14 cellular contexts compared by ENCODE assay signal in genomic region chr11:44589301-44589700, GRCh38. TPM values are rescaled to one million over a fixed set of nuclear protein-coding genes. Genes with fewer than 3 reads are reported as not detected.
A peak's percentile ranks its signal among the peaks of the same experiment; 100 is the strongest.
DNase-seq lines count a peak whose midpoint lies in the region; ATAC-seq and TF ChIP-seq lines count a peak whose summit lies in the region.
"Had no signal": no experiment of that assay in that cellular context is flagged by ENCODE, and none has a peak within 500 bp of the region (broad histone marks: within the 10 kb centered on the region; RNA-seq: fewer than 3 reads in every experiment).

No MANE protein-coding gene starts in this region.

- peaks cover 15% of the 10 kb centered on the region for H3K4me1 Mint-ChIP-seq in HFFc6 (ENCODE audit: low read depth)
- H3K4me1 Mint-ChIP-seq in natural killer cell treated with Interleukin-12 subunit alpha and Interleukin-12 subunit beta and Interleukin-15 and Interleukin-18, amount 100 ng/mL, for 72 hours (ENCODE audit: low read depth in 2 of 2), result peaks cover 0 to under 1% of the 10 kb centered on the region in 2 donors

- H3K4me1 ChIP-seq in muscle layer of colon (ENCODE audit: insufficient read depth, low read length) (peaks cover 64% of the 10 kb centered on the region), left ventricle myocardium inferior (peaks cover 46% of the 10 kb centered on the region)

- POLR2A ChIA-PET in AG04450 (lab: Yijun Ruan, JAX), result interaction anchor here (1.0 to 1.7 kb wide), 7 partner anchors 15 to 26 kb away, joined by 3 to 10 read pairs (median 5); partner anchors contain the start of gene CD82

- DNase-seq in AG04450 (ENCODE audit: low read depth, low spot score), result peak; percentile 84
- peak; percentile 73 for DNase-seq in HFFc6
- peak; percentile 88 for DNase-seq in choroid plexus epithelial cell (ENCODE audit: low read depth)
- DNase-seq in natural killer cell treated with Interleukin-12 subunit alpha and Interleukin-12 subunit beta and Interleukin-15 and Interleukin-18, amount 100 ng/mL, for 72 hours (ENCODE audit: low spot score), result no peak
- DNase-seq in left ventricle myocardium inferior, result no peak
- DNase-seq: activated CD4-positive, alpha-beta T cell treated with anti-CD3 and anti-CD28 coated beads, Interleukin-2, amount 50 U/mL, for 48 hours; CD8-positive, alpha-beta memory T cell; NCI-H1092; NCI-H526 treated with DMSO at 0.1 percent for 48 hours had no signal

- H3K4me3 Mint-ChIP-seq in HFFc6, result no peak overlapping the region
- H3K4me3 Mint-ChIP-seq in natural killer cell treated with Interleukin-12 subunit alpha and Interleukin-12 subunit beta and Interleukin-15 and Interleukin-18, amount 100 ng/mL, for 72 hours, result no peak overlapping the region
- H3K4me3 Mint-ChIP-seq: CD8-positive, alpha-beta memory T cell; neural progenitor cell; stimulated activated naive CD8-positive, alpha-beta T cell treated with anti-CD3 and anti-CD28 coated beads, Interleukin-15, Interleukin-2, amounts not matched to agents 100 ng/mL and 50 ng/mL, for 24 hours had no signal

- H3K27me3 Mint-ChIP-seq in HFFc6 (ENCODE audit: insufficient read depth), result no peaks in the 10 kb centered on the region; the same call in 1 of the 2 replicates
- no peaks in the 10 kb centered on the region for H3K27me3 Mint-ChIP-seq in natural killer cell treated with Interleukin-12 subunit alpha and Interleukin-12 subunit beta and Interleukin-15 and Interleukin-18, amount 100 ng/mL, for 72 hours
- H3K27me3 Mint-ChIP-seq: CD8-positive, alpha-beta memory T cell; stimulated activated naive CD8-positive, alpha-beta T cell treated with anti-CD3 and anti-CD28 coated beads, Interleukin-15, Interleukin-2, amounts not matched to agents 100 ng/mL and 50 ng/mL, for 24 hours had no signal

- no peak overlapping the region for H3K9ac ChIP-seq in muscle layer of colon (ENCODE audit: low read length)
- H3K9ac ChIP-seq: neural progenitor cell had no signal

- H3K36me3 ChIP-seq in muscle layer of colon (ENCODE audit: insufficient read depth, low read length), result peaks cover 3% of the 10 kb centered on the region
- peaks cover 6% of the 10 kb centered on the region for H3K36me3 ChIP-seq in left ventricle myocardium inferior
- H3K36me3 ChIP-seq: neural progenitor cell had no signal

- intact Hi-C loops in left ventricle myocardium inferior (cut with micrococcal nuclease), result no loop called here

- CTCF ChIA-PET in AG04450 (lab: Charles Lee), result interaction anchor here (0.8 to 0.9 kb wide), 2 partner anchors 22 to 32 kb away, joined by 3 to 5 read pairs; no protein-coding TSS in a partner anchor

- no peaks in the 10 kb centered on the region for H3K9me3 ChIP-seq in AG04450 (ENCODE audit: control insufficient read depth, insufficient read depth, low read length)
- H3K9me3 ChIP-seq in muscle layer of colon (ENCODE audit: low read length), result no peaks in the 10 kb centered on the region
- no peaks in the 10 kb centered on the region for H3K9me3 ChIP-seq in left ventricle myocardium inferior (replicated peaks)

- no peaks in the 10 kb centered on the region for H3K36me3 Mint-ChIP-seq in HFFc6 (ENCODE audit: low read depth)
- no peaks in the 10 kb centered on the region for H3K36me3 Mint-ChIP-seq in natural killer cell treated with Interleukin-12 subunit alpha and Interleukin-12 subunit beta and Interleukin-15 and Interleukin-18, amount 100 ng/mL, for 72 hours

- no peaks in the 10 kb centered on the region for H3K27me3 ChIP-seq in AG04450 (ENCODE audit: control insufficient read depth, insufficient read depth, low read length)
- H3K27me3 ChIP-seq in muscle layer of colon (ENCODE audit: control insufficient read depth in 1 of 2, insufficient read depth in 2 of 2, low read length in 2 of 2), result no peaks in the 10 kb centered on the region
- H3K27me3 ChIP-seq in left ventricle myocardium inferior (ENCODE audit: low read depth), result no peaks in the 10 kb centered on the region
- H3K27me3 ChIP-seq: neural progenitor cell had no signal

- no peaks in the 10 kb centered on the region for H3K9me3 Mint-ChIP-seq in HFFc6
- H3K9me3 Mint-ChIP-seq in natural killer cell treated with Interleukin-12 subunit alpha and Interleukin-12 subunit beta and Interleukin-15 and Interleukin-18, amount 100 ng/mL, for 72 hours, result no peaks in the 10 kb centered on the region
- H3K9me3 Mint-ChIP-seq: CD8-positive, alpha-beta memory T cell; neural progenitor cell; stimulated activated naive CD8-positive, alpha-beta T cell treated with anti-CD3 and anti-CD28 coated beads, Interleukin-15, Interleukin-2, amounts not matched to agents 100 ng/mL and 50 ng/mL, for 24 hours had no signal

- no peak for ATAC-seq in GM21529 (IDR thresholded peaks at IDR 0.05; ENCODE audit: unreplicated experiment)
- ATAC-seq in HG03280 (IDR thresholded peaks at IDR 0.05; ENCODE audit: unreplicated experiment), result no peak
- ATAC-seq in natural killer cell treated with Interleukin-12 subunit alpha and Interleukin-12 subunit beta and Interleukin-15 and Interleukin-18, amount 100 ng/mL, for 72 hours, result no peak

- no peak for TF ChIP-seq CTCF in AG04450 (IDR thresholded peaks at IDR 0.05; ENCODE audit: low read depth, low read length)
- no peak for TF ChIP-seq CTCF in HFFc6 (IDR thresholded peaks at IDR 0.05)
- no peak for TF ChIP-seq CTCF in choroid plexus epithelial cell (conservative IDR thresholded peaks at IDR 0.05; ENCODE audit: low read depth, low read length)
- no peak for TF ChIP-seq CTCF in left ventricle myocardium inferior (IDR thresholded peaks at IDR 0.05; ENCODE audit: borderline replicate concordance)

- H3K4me3 ChIP-seq in AG04450 (ENCODE audit: low read depth, low read length), result no peak overlapping the region
- no peak overlapping the region for H3K4me3 ChIP-seq in choroid plexus epithelial cell (ENCODE audit: low read depth, low read length)
- no peak overlapping the region for H3K4me3 ChIP-seq in muscle layer of colon (ENCODE audit: low read depth in 1 of 2, low read length in 2 of 2)
- no peak overlapping the region for H3K4me3 ChIP-seq in left ventricle myocardium inferior
- H3K4me3 ChIP-seq: neural progenitor cell had no signal

- peak overlapping the region; percentile 66 for H3K27ac Mint-ChIP-seq in HFFc6
- H3K27ac Mint-ChIP-seq in natural killer cell treated with Interleukin-12 subunit alpha and Interleukin-12 subunit beta and Interleukin-15 and Interleukin-18, amount 100 ng/mL, for 72 hours, result no peak overlapping the region
- H3K27ac Mint-ChIP-seq: neural progenitor cell had no signal

- H3K27ac ChIP-seq in AG04450 (ENCODE audit: low read depth, low read length) (peak overlapping the region; percentile 96), muscle layer of colon (ENCODE audit: low read depth, low read length) (peak overlapping the region; percentile 48), left ventricle myocardium inferior (replicated peaks) (no peak overlapping the region)
- H3K27ac ChIP-seq: neural progenitor cell had no signal

RNA-seq across cellular contexts. Expression of gene CD82, which starts 23.8 kb away (rescaled TPM):
- polyA plus RNA-seq in AG04450 (2011; rRNA removed), result 49.3 and 62.0 TPM in 2 replicates
- 41.5 and 59.4 TPM in 2 replicates for polyA minus RNA-seq in AG04450 (2011; rRNA and poly(A)+ RNA removed)
- total RNA-seq in HFFc6 (2021; fragmentation: NEBNext Ultra II Directional; extraction: Animal tissue kit (Norgen Biotek cat#: 25700)), result 10 to 100 TPM; 17.3 to 31.7 (median 20.7) TPM
- 100 to 1,000 TPM in 1 of 2 donors, 10 to 100 TPM in 1; 39.3 to 158 TPM for total RNA-seq in natural killer cell treated with Interleukin-12 subunit alpha and Interleukin-12 subunit beta and Interleukin-15 and Interleukin-18, amount 100 ng/mL, for 72 hours
- 49.6 TPM for total RNA-seq in left ventricle myocardium inferior

Comparison
In these comparisons a context has a peak if more than half of its experiments do, and no peak if none do; other contexts are left out.
1. DNase-seq: peak in AG04450 (single experiment), HFFc6 (single experiment) and choroid plexus epithelial cell (single experiment); none in natural killer cell treated with Interleukin-12 subunit alpha and Interleukin-12 subunit beta and Interleukin-15 and Interleukin-18, amount 100 ng/mL, for 72 hours (single experiment) and left ventricle myocardium inferior (single experiment).